ENCODE assay signal across 20 cellular contexts in genomic region chr10:92552310-92552709, GRCh38. TPM values are rescaled to one million over a fixed set of nuclear protein-coding genes. Genes with fewer than 3 reads are reported as not detected.
DNase-seq lines count a peak whose midpoint lies in the region; ATAC-seq, FAIRE-seq and TF ChIP-seq lines count a peak whose summit lies in the region.
"Had no signal": no experiment of that assay in that cellular context is flagged by ENCODE, and none has a peak within 500 bp of the region (broad histone marks: within the 10 kb centered on the region; RNA-seq: fewer than 3 reads in every experiment).

No MANE protein-coding gene starts in this region.

- POLR2A ChIA-PET in activated CD8-positive, alpha-beta T cell treated with anti-CD3 and anti-CD28 coated beads for 36 hours (lab: Charles Lee): no interaction called here
- POLR2A ChIA-PET in activated CD8-positive, alpha-beta T cell treated with anti-CD3 and anti-CD28 coated beads, Interleukin-2, amount 10 ng/mL, durations not matched to agents 7 days and 5 days (lab: Charles Lee): no interaction called here

- H3K4me1 ChIP-seq in endodermal cell (ENCODE audit: control insufficient read depth, insufficient read depth, low read length) (no peaks in the 10 kb centered on the region), uterus (no peaks in the 10 kb centered on the region)
- H3K4me1 ChIP-seq: parathyroid adenoma, spleen had no signal

- H3K36me3 ChIP-seq in endodermal cell (ENCODE audit: control insufficient read depth, insufficient read depth, low read length) (peaks cover 40% of the 10 kb centered on the region), uterus (no peaks in the 10 kb centered on the region)

- intact Hi-C loops in activated CD8-positive, alpha-beta T cell treated with anti-CD3 and anti-CD28 coated beads for 36 hours (cut with micrococcal nuclease): no loop called here
- intact Hi-C loops in uterus (cut with DNase I; ENCODE audit: low total_unique reads): no loop called here

- ATAC-seq in activated CD8-positive, alpha-beta T cell treated with anti-CD3 and anti-CD28 coated beads for 36 hours: no peak
- no peak for ATAC-seq in activated CD8-positive, alpha-beta T cell treated with anti-CD3 and anti-CD28 coated beads, Interleukin-2, amount 10 ng/mL, durations not matched to agents 7 days and 5 days
- ATAC-seq: T-helper 17 cell had no signal

- H3K9ac ChIP-seq in endodermal cell (ENCODE audit: extremely low read depth, low read length, poor library complexity, severe bottlenecking): no peak overlapping the region
- H3K9ac ChIP-seq: parathyroid adenoma had no signal

- 93 to 94% methylated on average over 4 to 5 of the region's 5 CpGs for WGBS in endodermal cell (ENCODE audit: insufficient coverage in 1 of 2, insufficient read length in 1 of 2), 2 experiments

- H3K4me3 ChIP-seq in NB4 (ENCODE audit: low read depth, low read length) (no peak overlapping the region), endodermal cell (ENCODE audit: low read length) (no peak overlapping the region), retinal pigment epithelial cell (ENCODE audit: low read length) (no peak overlapping the region), uterus (no peak overlapping the region)
- H3K4me3 ChIP-seq: spleen had no signal

- H3K27me3 Mint-ChIP-seq in activated CD8-positive, alpha-beta T cell treated with anti-CD3 and anti-CD28 coated beads for 36 hours: no peaks in the 10 kb centered on the region
- H3K27me3 Mint-ChIP-seq in activated CD8-positive, alpha-beta T cell treated with anti-CD3 and anti-CD28 coated beads, Interleukin-2, amount 10 ng/mL, durations not matched to agents 7 days and 5 days (ENCODE audit: low read depth): no peaks in the 10 kb centered on the region
- H3K27me3 Mint-ChIP-seq in endodermal cell (ENCODE audit: insufficient read depth): no peaks in the 10 kb centered on the region
- H3K27me3 Mint-ChIP-seq: stimulated activated naive CD8-positive, alpha-beta T cell treated with anti-CD3 and anti-CD28 coated beads, Interleukin-15, Interleukin-2, amounts not matched to agents 100 ng/mL and 50 ng/mL, for 24 hours; T-helper 17 cell had no signal

- H3K27me3 ChIP-seq in endodermal cell (ENCODE audit: control insufficient read depth, insufficient read depth, low read length, poor library complexity, severe bottlenecking) (no peaks in the 10 kb centered on the region), uterus (no peaks in the 10 kb centered on the region)
- H3K27me3 ChIP-seq: spleen had no signal

- CTCF ChIA-PET in activated CD8-positive, alpha-beta T cell treated with anti-CD3 and anti-CD28 coated beads for 36 hours (lab: Charles Lee): interaction anchor here (0.7 to 1.5 kb wide), 4 partner anchors 10 to 60 kb away, joined by 3 read pairs; no protein-coding TSS in a partner anchor
- CTCF ChIA-PET in activated CD8-positive, alpha-beta T cell treated with anti-CD3 and anti-CD28 coated beads, Interleukin-2, amount 10 ng/mL, durations not matched to agents 7 days and 5 days (lab: Charles Lee): interaction anchor here (0.7 to 1.5 kb wide), 5 partner anchors 10 to 75 kb away, joined by 3 to 4 read pairs (median 3); partner anchors contain the start of gene IDE

- TF ChIP-seq POLR2A in NB4 (IDR thresholded peaks at IDR 0.05; ENCODE audit: extremely low read depth, insufficient read length) (no peak), uterus (IDR thresholded peaks at IDR 0.05) (no peak)

- peaks cover 12% of the 10 kb centered on the region for H3K9me3 Mint-ChIP-seq in activated CD8-positive, alpha-beta T cell treated with anti-CD3 and anti-CD28 coated beads for 36 hours
- peaks cover 9% of the 10 kb centered on the region for H3K9me3 Mint-ChIP-seq in activated CD8-positive, alpha-beta T cell treated with anti-CD3 and anti-CD28 coated beads, Interleukin-2, amount 10 ng/mL, durations not matched to agents 7 days and 5 days (ENCODE audit: insufficient read depth)
- H3K9me3 Mint-ChIP-seq in endodermal cell: peaks cover 26% of the 10 kb centered on the region

- H3K27ac ChIP-seq in endodermal cell (ENCODE audit: low read depth, low read length) (no peak overlapping the region), uterus (no peak overlapping the region)
- H3K27ac ChIP-seq: parathyroid adenoma, spleen had no signal

- peaks cover 49% of the 10 kb centered on the region for H3K36me3 Mint-ChIP-seq in activated CD8-positive, alpha-beta T cell treated with anti-CD3 and anti-CD28 coated beads for 36 hours (ENCODE audit: low read depth)
- peaks cover 30% of the 10 kb centered on the region for H3K36me3 Mint-ChIP-seq in activated CD8-positive, alpha-beta T cell treated with anti-CD3 and anti-CD28 coated beads, Interleukin-2, amount 10 ng/mL, durations not matched to agents 7 days and 5 days (ENCODE audit: low read depth)
- H3K36me3 Mint-ChIP-seq in endodermal cell (ENCODE audit: low read depth): peaks cover 50% of the 10 kb centered on the region

- TF ChIP-seq CTCF in activated CD8-positive, alpha-beta T cell treated with anti-CD3 and anti-CD28 coated beads for 36 hours (IDR thresholded peaks at IDR 0.05): peak; percentile 28
- TF ChIP-seq CTCF in NB4 (IDR thresholded peaks at IDR 0.05; ENCODE audit: low read depth, low read length): peak; percentile 29
- TF ChIP-seq CTCF in endodermal cell (conservative IDR thresholded peaks at IDR 0.05): peak; percentile 65
- TF ChIP-seq CTCF in retinal pigment epithelial cell (conservative IDR thresholded peaks at IDR 0.05; ENCODE audit: low read depth, low read length): peak; percentile 39
- no peak for TF ChIP-seq CTCF in uterus (IDR thresholded peaks at IDR 0.05)

- H3K27ac Mint-ChIP-seq in activated CD8-positive, alpha-beta T cell treated with anti-CD3 and anti-CD28 coated beads for 36 hours: no peak overlapping the region
- no peak overlapping the region for H3K27ac Mint-ChIP-seq in activated CD8-positive, alpha-beta T cell treated with anti-CD3 and anti-CD28 coated beads, Interleukin-2, amount 10 ng/mL, durations not matched to agents 7 days and 5 days
- no peak overlapping the region for H3K27ac Mint-ChIP-seq in endodermal cell
- H3K27ac Mint-ChIP-seq: activated T-helper 1 cell treated with anti-CD3 and anti-CD28 coated beads, Interleukin-12 subunit alpha, Interleukin-12 subunit beta, Interleukin-2, Interleukin-4 antibody, amounts not matched to agents 30 ng/mL and 10 ng/mL and 1 ng/mL, durations not matched to agents 14 hours and 24 hours and 36 hours; stimulated activated naive CD8-positive, alpha-beta T cell treated with anti-CD3 and anti-CD28 coated beads, Interleukin-15, Interleukin-2, amounts not matched to agents 100 ng/mL and 50 ng/mL, for 24 hours; T-helper 17 cell had no signal

- no peak for DNase-seq in activated CD8-positive, alpha-beta T cell treated with anti-CD3 and anti-CD28 coated beads for 36 hours
- DNase-seq in activated CD8-positive, alpha-beta T cell treated with anti-CD3 and anti-CD28 coated beads, Interleukin-2, amount 10 ng/mL, durations not matched to agents 7 days and 5 days: no peak
- peak; percentile 25 for DNase-seq in NB4 (ENCODE audit: low read depth)
- no peak for DNase-seq in endodermal cell
- DNase-seq in retinal pigment epithelial cell (ENCODE audit: low read depth): no peak
- DNase-seq in HTR-8/SVneo (ENCODE audit: insufficient read length, low spot score): no peak
- DNase-seq in iPS-NIHi11 (ENCODE audit: low spot score): no peak
- DNase-seq in uterus: no peak
- DNase-seq: ACHN; activated CD4-positive, alpha-beta T cell treated with anti-CD3 and anti-CD28 coated beads, Interleukin-2, amount 50 U/mL, for 1 hour; Calu3; NCI-H187 treated with DMSO at 0.1 percent for 48 hours; NCI-H69; RPMI8226; spleen; T-helper 17 cell had no signal

- H3K9me3 ChIP-seq in endodermal cell (ENCODE audit: control insufficient read depth, low read length) (peaks cover 23% of the 10 kb centered on the region), uterus (peaks cover 0 to 7% of the 10 kb centered on the region in 2 donors)

- H3K4me1 Mint-ChIP-seq in activated CD8-positive, alpha-beta T cell treated with anti-CD3 and anti-CD28 coated beads for 36 hours (ENCODE audit: low read depth): peaks cover 4% of the 10 kb centered on the region
- H3K4me1 Mint-ChIP-seq in activated CD8-positive, alpha-beta T cell treated with anti-CD3 and anti-CD28 coated beads, Interleukin-2, amount 10 ng/mL, durations not matched to agents 7 days and 5 days (ENCODE audit: low read depth): no peaks in the 10 kb centered on the region
- no peaks in the 10 kb centered on the region for H3K4me1 Mint-ChIP-seq in endodermal cell
- H3K4me1 Mint-ChIP-seq: T-helper 17 cell had no signal

- no peak overlapping the region for H3K4me3 Mint-ChIP-seq in activated CD8-positive, alpha-beta T cell treated with anti-CD3 and anti-CD28 coated beads for 36 hours
- no peak overlapping the region for H3K4me3 Mint-ChIP-seq in activated CD8-positive, alpha-beta T cell treated with anti-CD3 and anti-CD28 coated beads, Interleukin-2, amount 10 ng/mL, durations not matched to agents 7 days and 5 days
- no peak overlapping the region for H3K4me3 Mint-ChIP-seq in endodermal cell
- H3K4me3 Mint-ChIP-seq: activated T-helper 1 cell treated with anti-CD3 and anti-CD28 coated beads, Interleukin-12 subunit alpha, Interleukin-12 subunit beta, Interleukin-2, Interleukin-4 antibody, amounts not matched to agents 30 ng/mL and 10 ng/mL and 1 ng/mL, durations not matched to agents 14 hours and 24 hours and 36 hours; stimulated activated naive CD8-positive, alpha-beta T cell treated with anti-CD3 and anti-CD28 coated beads, Interleukin-15, Interleukin-2, amounts not matched to agents 100 ng/mL and 50 ng/mL, for 24 hours; T-helper 17 cell had no signal

- FAIRE-seq in HTR-8/SVneo (lab: Jason Lieb, UNC): no peak
- FAIRE-seq: astrocyte had no signal

RNA-seq across cellular contexts. Expression of gene IDE, which starts 21.6 kb away (rescaled TPM):
- 10 to 100 TPM; 30.1 to 33.2 TPM for total RNA-seq in activated CD8-positive, alpha-beta T cell treated with anti-CD3 and anti-CD28 coated beads for 36 hours
- 10 to 100 TPM; 12.5 to 13.4 TPM for total RNA-seq in activated CD8-positive, alpha-beta T cell treated with anti-CD3 and anti-CD28 coated beads, Interleukin-2, amount 10 ng/mL, durations not matched to agents 7 days and 5 days
- total RNA-seq in endodermal cell (10 to 100 TPM; 56.3 to 63.3 TPM), uterus (10 to 100 TPM; 22.6 to 59.7 (median 43.0) TPM)
- 22.8 TPM for polyA plus RNA-seq in endodermal cell (2013, experiment 1 of 2)
- polyA plus RNA-seq in endodermal cell (2013, experiment 2 of 2): 21.8 TPM

RNA-seq across cellular contexts. Expression of gene KIF11, which starts 40.6 kb away (rescaled TPM):
- total RNA-seq in activated CD8-positive, alpha-beta T cell treated with anti-CD3 and anti-CD28 coated beads for 36 hours: 10 to 100 TPM; 43.8 to 44.4 TPM
- 10 to 100 TPM; 85.2 to 87.0 TPM for total RNA-seq in activated CD8-positive, alpha-beta T cell treated with anti-CD3 and anti-CD28 coated beads, Interleukin-2, amount 10 ng/mL, durations not matched to agents 7 days and 5 days
- total RNA-seq in endodermal cell (10 to 100 TPM; 36.5 to 55.7 TPM), uterus (10 to 100 TPM in 1 of 4 donors, 1 to 10 TPM in 1, not detected in 2; 1.0 to 31.0 TPM)
- 63.2 TPM for polyA plus RNA-seq in endodermal cell (2013, experiment 1 of 2)
- polyA plus RNA-seq in endodermal cell (2013, experiment 2 of 2): 71.0 TPM

Comparison
In these comparisons a context has a peak if more than half of its experiments do, and no peak if none do; other contexts are left out.
1. CTCF ChIP-seq: peak in activated CD8-positive, alpha-beta T cell treated with anti-CD3 and anti-CD28 coated beads for 36 hours (single experiment), NB4 (single experiment), endodermal cell (single experiment) and retinal pigment epithelial cell (single experiment); none in uterus (0 of 4).